ENCODE assay signal across 8 cellular contexts in genomic region chr15:99252326-99252725, GRCh38. TPM values are rescaled to one million over a fixed set of nuclear protein-coding genes. Genes with fewer than 3 reads are reported as not detected.
DNase-seq lines count a peak whose midpoint lies in the region; ATAC-seq and TF ChIP-seq lines count a peak whose summit lies in the region.

No MANE protein-coding gene starts in this region.

- peak overlapping the region; percentile 82 for H3K4me3 ChIP-seq in BE2C (ENCODE audit: low read depth, low read length)
- H3K4me3 ChIP-seq in HUES64 (ENCODE audit: low read length): peak overlapping the region; percentile 95

- DNase-seq in BE2C (no peak), NCI-H128 (lab: John Stamatoyannopoulos, UW; ENCODE audit: unreplicated experiment) (no peak), DMS114 treated with DMSO at 0.1 percent for 48 hours (lab: John Stamatoyannopoulos, UW; ENCODE audit: unreplicated experiment) (no peak)
- DNase-seq in central memory CD8-positive, alpha-beta T cell (ENCODE audit: low spot score in 2 of 2): no peak
- no peak for DNase-seq in naive thymus-derived CD8-positive, alpha-beta T cell
- no peak for DNase-seq in effector CD8-positive, alpha-beta T cell (lab: John Stamatoyannopoulos, UW)

- H3K27ac Mint-ChIP-seq in central memory CD8-positive, alpha-beta T cell (ENCODE audit: low read depth): peak overlapping the region; percentile 90
- H3K27ac Mint-ChIP-seq in naive thymus-derived CD8-positive, alpha-beta T cell: peak overlapping the region in 6 of 10 donors; percentile 1 to 89 (median 70)

- POLR2A ChIA-PET in naive thymus-derived CD8-positive, alpha-beta T cell (lab: Charles Lee): interaction anchor here (1.5 kb wide), 1 partner anchor 673 kb away, joined by 4 read pairs; no protein-coding TSS in a partner anchor

- H3K4me1 ChIP-seq in BE2C (no peaks in the 10 kb centered on the region; the same call in 1 of the 2 replicates), HUES64 (ENCODE audit: insufficient read depth, low read length) (peaks cover 8% of the 10 kb centered on the region; the same call in 1 of the 2 replicates)

- H3K27ac ChIP-seq in HUES64 (ENCODE audit: low read depth, low read length): no peak overlapping the region

- H3K9ac ChIP-seq in HUES64 (ENCODE audit: low read depth, low read length): no peak overlapping the region

- H3K9me3 ChIP-seq in BE2C: no peaks in the 10 kb centered on the region
- H3K9me3 ChIP-seq in HUES64 (ENCODE audit: insufficient read depth, low read depth, low read length): no peaks in the 10 kb centered on the region

- H3K4me1 Mint-ChIP-seq in central memory CD8-positive, alpha-beta T cell: peaks cover 28% of the 10 kb centered on the region
- peaks cover 23 to 34% (median 29%) of the 10 kb centered on the region in 4 donors for H3K4me1 Mint-ChIP-seq in naive thymus-derived CD8-positive, alpha-beta T cell

- TF ChIP-seq CTCF in BE2C (IDR thresholded peaks at IDR 0.05; ENCODE audit: low read depth, low read length): no peak

- WGBS in HUES64: 91% methylated on average over 7 of the region's 7 CpGs

- H3K27me3 ChIP-seq in BE2C (no peaks in the 10 kb centered on the region), HUES64 (ENCODE audit: insufficient read depth, low read length) (peaks cover 10% of the 10 kb centered on the region; the same call in 1 of the 2 replicates)

- H3K27me3 Mint-ChIP-seq in central memory CD8-positive, alpha-beta T cell: no peaks in the 10 kb centered on the region
- H3K27me3 Mint-ChIP-seq in naive thymus-derived CD8-positive, alpha-beta T cell: peaks cover 0 to under 1% (median 0%) of the 10 kb centered on the region in 5 donors

- H3K36me3 ChIP-seq in BE2C (no peaks in the 10 kb centered on the region; the same call in 1 of the 2 replicates), HUES64 (ENCODE audit: insufficient read depth, low read length) (no peaks in the 10 kb centered on the region)

- no peak for ATAC-seq in central memory CD8-positive, alpha-beta T cell (replicated peaks; ENCODE audit: extremely low read depth, poor library complexity, severe bottlenecking)
- ATAC-seq in naive thymus-derived CD8-positive, alpha-beta T cell: no peak
- no peak for ATAC-seq in GM18519 (IDR thresholded peaks at IDR 0.05; ENCODE audit: low FRiP score, unreplicated experiment)

- peaks cover 7% of the 10 kb centered on the region for H3K36me3 Mint-ChIP-seq in central memory CD8-positive, alpha-beta T cell (ENCODE audit: insufficient read depth)
- peaks cover 4 to 12% (median 4%) of the 10 kb centered on the region in 3 donors for H3K36me3 Mint-ChIP-seq in naive thymus-derived CD8-positive, alpha-beta T cell

- H3K4me3 Mint-ChIP-seq in central memory CD8-positive, alpha-beta T cell: peak overlapping the region; percentile 88
- peak overlapping the region; percentile 86 to 93 (median 92) for H3K4me3 Mint-ChIP-seq in naive thymus-derived CD8-positive, alpha-beta T cell

- H3K9me3 Mint-ChIP-seq in central memory CD8-positive, alpha-beta T cell: no peaks in the 10 kb centered on the region
- H3K9me3 Mint-ChIP-seq in naive thymus-derived CD8-positive, alpha-beta T cell: peaks cover 0 to 6% (median 2%) of the 10 kb centered on the region in 9 donors

RNA-seq across cellular contexts. Expression of gene LRRC28, which starts 1.0 kb away (rescaled TPM):
- polyA plus RNA-seq in BE2C (2012; ENCODE audit: insufficient read depth, insufficient read length, low read depth): 13.2 TPM
- 15.1 TPM for polyA plus RNA-seq in HUES64 (2013, experiment 1 of 2)
- polyA plus RNA-seq in HUES64 (2013, experiment 2 of 2): 23.2 TPM
- total RNA-seq in naive thymus-derived CD8-positive, alpha-beta T cell: 10 to 100 TPM; 14.9 to 15.3 TPM
- polyA plus RNA-seq in naive thymus-derived CD8-positive, alpha-beta T cell: 10 to 100 TPM; 16.7 to 21.4 (median 19.8) TPM

RNA-seq across cellular contexts. Expression of gene TTC23, which starts 2.9 kb away (rescaled TPM):
- polyA plus RNA-seq in BE2C (2012; ENCODE audit: insufficient read depth, insufficient read length, low read depth): 14.5 TPM
- 14.0 TPM for polyA plus RNA-seq in HUES64 (2013, experiment 1 of 2)
- polyA plus RNA-seq in HUES64 (2013, experiment 2 of 2): 17.8 TPM
- under 1 TPM; 0.30 to 0.47 TPM for total RNA-seq in naive thymus-derived CD8-positive, alpha-beta T cell
- under 1 TPM in 2 of 3 donors, not detected in 1; 0.15 to 0.82 TPM for polyA plus RNA-seq in naive thymus-derived CD8-positive, alpha-beta T cell
